ENCODE assay signal across 9 cellular contexts in genomic region chr1:235275223-235275622, GRCh38. TPM values are rescaled to one million over a fixed set of nuclear protein-coding genes. Genes with fewer than 3 reads are reported as not detected.
DNase-seq lines count a peak whose midpoint lies in the region; ATAC-seq and TF ChIP-seq lines count a peak whose summit lies in the region.
"Had no signal": no experiment of that assay in that cellular context is flagged by ENCODE, and none has a peak within 500 bp of the region (broad histone marks: within the 10 kb centered on the region; RNA-seq: fewer than 3 reads in every experiment).

No MANE protein-coding gene starts in this region.

- no peaks in the 10 kb centered on the region for H3K27me3 Mint-ChIP-seq in natural killer cell (ENCODE audit: low read depth in 2 of 2)

- H3K27ac ChIP-seq in HEK293 (ENCODE audit: extremely low read depth, low read depth, low read length) (no peak overlapping the region), right atrium auricular region (no peak overlapping the region)
- H3K27ac ChIP-seq: 22Rv1 had no signal

- ATAC-seq in natural killer cell, result peak; percentile 43 to 65 (median 43)

- H3K4me1 ChIP-seq in HEK293 (ENCODE audit: control insufficient read depth, insufficient read depth, low read length) (peaks cover 37% of the 10 kb centered on the region), right atrium auricular region (peaks cover 0 to 14% of the 10 kb centered on the region in 2 donors)

- peak; percentile 10 for DNase-seq in NCI-H2196 (lab: John Stamatoyannopoulos, UW; ENCODE audit: unreplicated experiment)
- no peak for DNase-seq in NCI-H2196 treated with DMSO at 0.1 percent for 48 hours (lab: John Stamatoyannopoulos, UW; ENCODE audit: unreplicated experiment)
- DNase-seq in NB4 (ENCODE audit: low read depth), result peak; percentile 56
- no peak for DNase-seq in natural killer cell
- no peak for DNase-seq in NCI-H82 treated with DMSO at 0.1 percent for 48 hours (lab: John Stamatoyannopoulos, UW; ENCODE audit: unreplicated experiment)
- no peak for DNase-seq in DMS53 treated with DMSO at 0.1 percent for 48 hours (lab: John Stamatoyannopoulos, UW; ENCODE audit: unreplicated experiment)
- no peak for DNase-seq in right atrium auricular region (ENCODE audit: low spot score)

- H3K27ac Mint-ChIP-seq in natural killer cell, result peak overlapping the region; percentile 60 to 65

- no peaks in the 10 kb centered on the region for H3K36me3 Mint-ChIP-seq in natural killer cell

- no peak for TF ChIP-seq POLR2A in NB4 (IDR thresholded peaks at IDR 0.05; ENCODE audit: extremely low read depth, insufficient read length)

- H3K4me3 Mint-ChIP-seq in natural killer cell, result peak overlapping the region; percentile 41

- no peaks in the 10 kb centered on the region for H3K27me3 ChIP-seq in right atrium auricular region

- CTCF ChIA-PET in HEK293 (lab: Yijun Ruan, JAX), result interaction anchor here (0.6 to 1.9 kb wide), 4 partner anchors 14 to 1546 kb away, joined by 3 to 9 read pairs (median 4); no protein-coding TSS in a partner anchor

- H3K4me3 ChIP-seq in HEK293 (ENCODE audit: low read depth, low read length), result no peak overlapping the region
- H3K4me3 ChIP-seq in NB4 (ENCODE audit: low read depth, low read length), result no peak overlapping the region
- H3K4me3 ChIP-seq in right atrium auricular region, result no peak overlapping the region

- peaks cover 56 to 72% of the 10 kb centered on the region in 2 donors for H3K4me1 Mint-ChIP-seq in natural killer cell

- H3K9me3 Mint-ChIP-seq in natural killer cell, result no peaks in the 10 kb centered on the region

- TF ChIP-seq CTCF in HEK293 (tag by site-specific recombination; IDR thresholded peaks at IDR 0.05) (no peak), NB4 (IDR thresholded peaks at IDR 0.05; ENCODE audit: low read depth, low read length) (no peak), natural killer cell (IDR thresholded peaks at IDR 0.05) (no peak), right atrium auricular region (IDR thresholded peaks at IDR 0.05) (no peak)

- H3K9me3 ChIP-seq in HEK293 (ENCODE audit: control insufficient read depth, insufficient read depth, low read depth, low read length) (no peaks in the 10 kb centered on the region), right atrium auricular region (no peaks in the 10 kb centered on the region)

- POLR2A ChIA-PET in HEK293 (lab: Yijun Ruan, JAX), result no interaction called here

- H3K36me3 ChIP-seq in HEK293 (ENCODE audit: control insufficient read depth in 2 of 2, insufficient read depth in 1 of 2, low read length in 2 of 2) (no peaks in the 10 kb centered on the region), right atrium auricular region (no peaks in the 10 kb centered on the region)

- intact Hi-C loops in natural killer cell (cut with micrococcal nuclease), result no loop called here

TF ChIP-seq in HEK293, 187 proteins besides CTCF, POLR2A, EP300 and RAD21:
- TF ChIP-seq RBAK (tag by site-specific recombination; IDR thresholded peaks at IDR 0.05) (no peak), YY1 (tag by site-specific recombination; IDR thresholded peaks at IDR 0.05) (no peak), ZBTB17 (tag by site-specific recombination; IDR thresholded peaks at IDR 0.05) (no peak), GFI1B (tag by site-specific recombination; IDR thresholded peaks at IDR 0.05) (no peak), PRDM1 (tag by site-specific recombination; IDR thresholded peaks at IDR 0.05) (0 out of 2 replicates have a peak, but pooled peaks have one; percentile 13), ZNF335 (tag by site-specific recombination; conservative IDR thresholded peaks at IDR 0.05) (no peak), SCRT2 (tag by site-specific recombination; IDR thresholded peaks at IDR 0.05) (no peak), ZNF341 (tag by site-specific recombination; IDR thresholded peaks at IDR 0.05; ENCODE audit: low read depth) (no peak), PRDM10 (tag by site-specific recombination; IDR thresholded peaks at IDR 0.05) (0 out of 2 replicates have a peak, but pooled peaks have one; percentile 24), ZNF184 (tag by site-specific recombination; IDR thresholded peaks at IDR 0.05) (no peak), ZBTB21 (tag by site-specific recombination; IDR thresholded peaks at IDR 0.05) (no peak), ZNF658 (tag by site-specific recombination; IDR thresholded peaks at IDR 0.05) (no peak), ZNF280C (tag by site-specific recombination; IDR thresholded peaks at IDR 0.05) (no peak), ZNF362 (tag by site-specific recombination; IDR thresholded peaks at IDR 0.05) (no peak), KLF9 (tag by site-specific recombination; IDR thresholded peaks at IDR 0.05; ENCODE audit: low read depth) (no peak), ZNF175 (tag by site-specific recombination; IDR thresholded peaks at IDR 0.05) (no peak)

RNA-seq across cellular contexts. Expression of gene ARID4B, which starts 52.8 kb away (rescaled TPM):
- total RNA-seq in natural killer cell (100 to 1,000 TPM; 161 to 189 (median 178) TPM), right atrium auricular region (10 to 100 TPM; 15.9 to 16.1 TPM)

RNA-seq across cellular contexts. Expression of gene GGPS1, which starts 53.1 kb away (rescaled TPM):
- total RNA-seq in natural killer cell (10 to 100 TPM; 18.7 to 26.0 (median 23.9) TPM), right atrium auricular region (10 to 100 TPM; 13.4 to 18.9 TPM)

Comparison
In these comparisons a context has a peak if more than half of its experiments do, and no peak if none do; other contexts are left out.
1. DNase-seq: peak in NCI-H2196 (single experiment) and NB4 (single experiment); none in NCI-H2196 treated with DMSO at 0.1 percent for 48 hours (single experiment), natural killer cell (single experiment), NCI-H82 treated with DMSO at 0.1 percent for 48 hours (single experiment), DMS53 treated with DMSO at 0.1 percent for 48 hours (single experiment) and right atrium auricular region (single experiment).
2. RNA of gene ARID4B, which starts 52.8 kb away (total RNA-seq): 161 to 189 TPM in natural killer cell; 15.9 to 16.1 TPM in right atrium auricular region; every median in the first group is over 4 times any median in the second.